Comparison of ENCODE assay signal across 1 cellular context in the genomic region with DNA sequence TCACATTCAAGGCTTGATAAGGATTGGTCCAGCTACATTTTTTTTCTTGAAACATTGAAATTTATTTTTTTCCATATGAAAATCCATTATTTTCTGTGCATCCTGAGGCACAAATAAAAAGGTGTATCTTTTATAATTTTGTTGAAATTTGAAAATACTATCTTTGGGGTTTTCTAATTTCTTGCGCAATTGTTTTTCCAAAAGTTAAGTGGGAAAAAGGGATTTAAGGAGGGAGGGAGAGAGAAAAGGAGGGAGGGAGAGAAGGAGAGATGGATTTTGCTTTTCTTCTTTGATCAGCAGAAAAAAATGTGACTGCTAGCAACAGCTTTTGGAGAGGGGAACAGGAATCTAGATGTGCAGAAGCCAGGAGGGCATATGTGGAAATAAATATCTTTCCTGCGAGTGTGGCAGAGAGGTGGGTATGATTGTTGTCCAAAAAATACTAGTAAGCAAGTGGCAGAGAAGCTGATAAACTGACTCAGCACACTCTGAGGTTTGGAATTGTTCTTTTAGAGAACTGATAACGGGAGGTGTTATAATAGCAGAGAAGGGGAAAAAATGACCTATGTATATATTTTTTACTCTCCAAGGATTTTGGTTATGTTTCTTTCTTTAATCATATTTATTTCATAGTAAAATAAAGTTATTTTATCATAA.
TF ChIP-seq lines count a peak whose summit lies in the region.

No MANE protein-coding gene starts in this region.

TF ChIP-seq in SK-N-SH, 30 proteins besides CTCF, POLR2A, EP300 and RAD21:
- TF ChIP-seq, protein P1, sequence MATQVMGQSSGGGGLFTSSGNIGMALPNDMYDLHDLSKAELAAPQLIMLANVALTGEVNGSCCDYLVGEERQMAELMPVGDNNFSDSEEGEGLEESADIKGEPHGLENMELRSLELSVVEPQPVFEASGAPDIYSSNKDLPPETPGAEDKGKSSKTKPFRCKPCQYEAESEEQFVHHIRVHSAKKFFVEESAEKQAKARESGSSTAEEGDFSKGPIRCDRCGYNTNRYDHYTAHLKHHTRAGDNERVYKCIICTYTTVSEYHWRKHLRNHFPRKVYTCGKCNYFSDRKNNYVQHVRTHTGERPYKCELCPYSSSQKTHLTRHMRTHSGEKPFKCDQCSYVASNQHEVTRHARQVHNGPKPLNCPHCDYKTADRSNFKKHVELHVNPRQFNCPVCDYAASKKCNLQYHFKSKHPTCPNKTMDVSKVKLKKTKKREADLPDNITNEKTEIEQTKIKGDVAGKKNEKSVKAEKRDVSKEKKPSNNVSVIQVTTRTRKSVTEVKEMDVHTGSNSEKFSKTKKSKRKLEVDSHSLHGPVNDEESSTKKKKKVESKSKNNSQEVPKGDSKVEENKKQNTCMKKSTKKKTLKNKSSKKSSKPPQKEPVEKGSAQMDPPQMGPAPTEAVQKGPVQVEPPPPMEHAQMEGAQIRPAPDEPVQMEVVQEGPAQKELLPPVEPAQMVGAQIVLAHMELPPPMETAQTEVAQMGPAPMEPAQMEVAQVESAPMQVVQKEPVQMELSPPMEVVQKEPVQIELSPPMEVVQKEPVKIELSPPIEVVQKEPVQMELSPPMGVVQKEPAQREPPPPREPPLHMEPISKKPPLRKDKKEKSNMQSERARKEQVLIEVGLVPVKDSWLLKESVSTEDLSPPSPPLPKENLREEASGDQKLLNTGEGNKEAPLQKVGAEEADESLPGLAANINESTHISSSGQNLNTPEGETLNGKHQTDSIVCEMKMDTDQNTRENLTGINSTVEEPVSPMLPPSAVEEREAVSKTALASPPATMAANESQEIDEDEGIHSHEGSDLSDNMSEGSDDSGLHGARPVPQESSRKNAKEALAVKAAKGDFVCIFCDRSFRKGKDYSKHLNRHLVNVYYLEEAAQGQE (IDR thresholded peaks at IDR 0.05; ENCODE audit: low read depth, low read length) = no peak
- TF ChIP-seq GABPA (IDR thresholded peaks at IDR 0.05; ENCODE audit: low read depth) = no peak
- no peak for TF ChIP-seq SIN3A (IDR thresholded peaks at IDR 0.05; ENCODE audit: borderline replicate concordance, low read depth, low read length)
- TF ChIP-seq, protein P2, sequence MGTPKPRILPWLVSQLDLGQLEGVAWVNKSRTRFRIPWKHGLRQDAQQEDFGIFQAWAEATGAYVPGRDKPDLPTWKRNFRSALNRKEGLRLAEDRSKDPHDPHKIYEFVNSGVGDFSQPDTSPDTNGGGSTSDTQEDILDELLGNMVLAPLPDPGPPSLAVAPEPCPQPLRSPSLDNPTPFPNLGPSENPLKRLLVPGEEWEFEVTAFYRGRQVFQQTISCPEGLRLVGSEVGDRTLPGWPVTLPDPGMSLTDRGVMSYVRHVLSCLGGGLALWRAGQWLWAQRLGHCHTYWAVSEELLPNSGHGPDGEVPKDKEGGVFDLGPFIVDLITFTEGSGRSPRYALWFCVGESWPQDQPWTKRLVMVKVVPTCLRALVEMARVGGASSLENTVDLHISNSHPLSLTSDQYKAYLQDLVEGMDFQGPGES (IDR thresholded peaks at IDR 0.05; ENCODE audit: low read depth, low read length) = no peak
- TF ChIP-seq RFX5 (IDR thresholded peaks at IDR 0.05; ENCODE audit: low read length) = no peak
- TF ChIP-seq ELF1 (IDR thresholded peaks at IDR 0.05) = no peak
- no peak for TF ChIP-seq NRF1 (IDR thresholded peaks at IDR 0.05; ENCODE audit: low read depth, low read length)
- TF ChIP-seq SMC3 (IDR thresholded peaks at IDR 0.05; ENCODE audit: low read depth, low read length) = no peak
- no peak for TF ChIP-seq RCOR1 (IDR thresholded peaks at IDR 0.05; ENCODE audit: low read length)
- TF ChIP-seq JUND (IDR thresholded peaks at IDR 0.05) = no peak
- TF ChIP-seq FOXM1 (IDR thresholded peaks at IDR 0.05; ENCODE audit: low read depth) = no peak
- no peak for TF ChIP-seq TAF1 (IDR thresholded peaks at IDR 0.05; ENCODE audit: borderline replicate concordance, low read depth, low read length)
- no peak for TF ChIP-seq RXRA (IDR thresholded peaks at IDR 0.05; ENCODE audit: borderline replicate concordance, low read depth)
- no peak for TF ChIP-seq MEF2A (IDR thresholded peaks at IDR 0.05; ENCODE audit: borderline replicate concordance, low read depth)
- TF ChIP-seq, protein P3, sequence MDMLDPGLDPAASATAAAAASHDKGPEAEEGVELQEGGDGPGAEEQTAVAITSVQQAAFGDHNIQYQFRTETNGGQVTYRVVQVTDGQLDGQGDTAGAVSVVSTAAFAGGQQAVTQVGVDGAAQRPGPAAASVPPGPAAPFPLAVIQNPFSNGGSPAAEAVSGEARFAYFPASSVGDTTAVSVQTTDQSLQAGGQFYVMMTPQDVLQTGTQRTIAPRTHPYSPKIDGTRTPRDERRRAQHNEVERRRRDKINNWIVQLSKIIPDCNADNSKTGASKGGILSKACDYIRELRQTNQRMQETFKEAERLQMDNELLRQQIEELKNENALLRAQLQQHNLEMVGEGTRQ (IDR thresholded peaks at IDR 0.05; ENCODE audit: borderline replicate concordance, low read depth, low read length) = no peak
